Comparison of ENCODE assay signal across 1 cellular context in the genomic region with DNA sequence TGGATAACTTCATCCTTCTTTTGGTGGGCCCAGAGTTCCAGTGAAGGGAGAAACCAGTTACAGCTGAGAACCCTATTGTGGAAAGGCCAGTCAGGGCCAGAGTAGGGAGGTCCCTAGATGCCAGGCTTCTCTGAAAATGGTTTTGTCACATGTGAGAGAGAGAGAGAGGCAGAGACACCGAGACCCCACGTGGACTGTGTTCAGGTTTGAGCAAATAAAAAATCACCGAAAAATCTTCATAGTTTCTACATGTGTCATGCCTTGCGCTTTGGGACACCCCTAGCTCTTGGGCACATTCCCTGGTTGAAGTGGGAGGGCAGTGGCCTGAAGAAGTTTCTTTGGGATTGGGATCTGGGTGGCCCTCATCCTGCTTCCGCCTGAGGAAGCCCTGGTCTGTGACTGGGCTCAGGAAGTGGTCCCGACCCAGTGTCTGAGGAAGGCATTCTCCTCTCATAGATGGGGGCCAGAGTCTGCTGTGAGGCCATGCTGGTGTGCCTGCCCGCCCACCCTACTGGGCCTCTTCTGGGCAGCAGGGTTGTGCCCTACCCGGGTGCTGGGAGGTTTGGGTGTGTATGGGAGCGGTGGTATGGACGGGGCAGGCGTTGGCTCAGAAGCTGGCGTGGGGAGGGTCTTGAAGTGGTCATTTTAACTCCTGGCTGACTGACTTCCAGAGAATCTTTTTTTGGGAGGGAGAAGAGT.
TF ChIP-seq lines count a peak whose summit lies in the region.

No MANE protein-coding gene starts in this region.

TF ChIP-seq in HepG2, 621 proteins besides CTCF, POLR2A, EP300 and RAD21 (continued from another document):
- TF ChIP-seq U2AF1 (optimal IDR thresholded peaks at IDR 0.05; ENCODE audit: low read depth, low read length) (no peak), ZFP36L1 (CRISPR knock-in tag; IDR thresholded peaks at IDR 0.05) (no peak), ZNF768 (CRISPR knock-in tag; IDR thresholded peaks at IDR 0.05) (no peak), HMGXB4 (CRISPR knock-in tag; IDR thresholded peaks at IDR 0.05; ENCODE audit: borderline replicate concordance in 1 of 2, low read depth in 1 of 2) (no peak), AGO1 (IDR thresholded peaks at IDR 0.05; ENCODE audit: low read depth, low read length, poor library complexity, severe bottlenecking) (no peak), DR1 (CRISPR knock-in tag; IDR thresholded peaks at IDR 0.05) (no peak), PLRG1 (conservative IDR thresholded peaks at IDR 0.05) (no peak), MBD4 (IDR thresholded peaks at IDR 0.05; ENCODE audit: borderline replicate concordance, low read length) (no peak), ZNF256 (CRISPR knock-in tag; conservative IDR thresholded peaks at IDR 0.05) (no peak)
- TF ChIP-seq, protein P1, sequence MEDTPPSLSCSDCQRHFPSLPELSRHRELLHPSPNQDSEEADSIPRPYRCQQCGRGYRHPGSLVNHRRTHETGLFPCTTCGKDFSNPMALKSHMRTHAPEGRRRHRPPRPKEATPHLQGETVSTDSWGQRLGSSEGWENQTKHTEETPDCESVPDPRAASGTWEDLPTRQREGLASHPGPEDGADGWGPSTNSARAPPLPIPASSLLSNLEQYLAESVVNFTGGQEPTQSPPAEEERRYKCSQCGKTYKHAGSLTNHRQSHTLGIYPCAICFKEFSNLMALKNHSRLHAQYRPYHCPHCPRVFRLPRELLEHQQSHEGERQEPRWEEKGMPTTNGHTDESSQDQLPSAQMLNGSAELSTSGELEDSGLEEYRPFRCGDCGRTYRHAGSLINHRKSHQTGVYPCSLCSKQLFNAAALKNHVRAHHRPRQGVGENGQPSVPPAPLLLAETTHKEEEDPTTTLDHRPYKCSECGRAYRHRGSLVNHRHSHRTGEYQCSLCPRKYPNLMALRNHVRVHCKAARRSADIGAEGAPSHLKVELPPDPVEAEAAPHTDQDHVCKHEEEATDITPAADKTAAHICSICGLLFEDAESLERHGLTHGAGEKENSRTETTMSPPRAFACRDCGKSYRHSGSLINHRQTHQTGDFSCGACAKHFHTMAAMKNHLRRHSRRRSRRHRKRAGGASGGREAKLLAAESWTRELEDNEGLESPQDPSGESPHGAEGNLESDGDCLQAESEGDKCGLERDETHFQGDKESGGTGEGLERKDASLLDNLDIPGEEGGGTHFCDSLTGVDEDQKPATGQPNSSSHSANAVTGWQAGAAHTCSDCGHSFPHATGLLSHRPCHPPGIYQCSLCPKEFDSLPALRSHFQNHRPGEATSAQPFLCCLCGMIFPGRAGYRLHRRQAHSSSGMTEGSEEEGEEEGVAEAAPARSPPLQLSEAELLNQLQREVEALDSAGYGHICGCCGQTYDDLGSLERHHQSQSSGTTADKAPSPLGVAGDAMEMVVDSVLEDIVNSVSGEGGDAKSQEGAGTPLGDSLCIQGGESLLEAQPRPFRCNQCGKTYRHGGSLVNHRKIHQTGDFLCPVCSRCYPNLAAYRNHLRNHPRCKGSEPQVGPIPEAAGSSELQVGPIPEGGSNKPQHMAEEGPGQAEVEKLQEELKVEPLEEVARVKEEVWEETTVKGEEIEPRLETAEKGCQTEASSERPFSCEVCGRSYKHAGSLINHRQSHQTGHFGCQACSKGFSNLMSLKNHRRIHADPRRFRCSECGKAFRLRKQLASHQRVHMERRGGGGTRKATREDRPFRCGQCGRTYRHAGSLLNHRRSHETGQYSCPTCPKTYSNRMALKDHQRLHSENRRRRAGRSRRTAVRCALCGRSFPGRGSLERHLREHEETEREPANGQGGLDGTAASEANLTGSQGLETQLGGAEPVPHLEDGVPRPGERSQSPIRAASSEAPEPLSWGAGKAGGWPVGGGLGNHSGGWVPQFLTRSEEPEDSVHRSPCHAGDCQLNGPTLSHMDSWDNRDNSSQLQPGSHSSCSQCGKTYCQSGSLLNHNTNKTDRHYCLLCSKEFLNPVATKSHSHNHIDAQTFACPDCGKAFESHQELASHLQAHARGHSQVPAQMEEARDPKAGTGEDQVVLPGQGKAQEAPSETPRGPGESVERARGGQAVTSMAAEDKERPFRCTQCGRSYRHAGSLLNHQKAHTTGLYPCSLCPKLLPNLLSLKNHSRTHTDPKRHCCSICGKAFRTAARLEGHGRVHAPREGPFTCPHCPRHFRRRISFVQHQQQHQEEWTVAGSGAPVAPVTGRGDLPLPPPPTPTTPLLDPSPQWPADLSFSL (CRISPR knock-in tag; IDR thresholded peaks at IDR 0.05): no peak
